ENCODE assay signal across 34 cellular contexts in genomic region chr10:91167406-91167805, GRCh38.
"Had no signal": no experiment of that assay in that cellular context is flagged by ENCODE, and none has a peak within 500 bp of the region (broad histone marks: within the 10 kb centered on the region; RNA-seq: fewer than 3 reads in every experiment).

No MANE protein-coding gene starts in this region.

- H3K27me3 Mint-ChIP-seq: activated B cell treated with CpG ODN at 0.5 μM for 24 hours; activated naive CD8-positive, alpha-beta T cell treated with anti-CD3 and anti-CD28 coated beads, Interleukin-2, amount 10 ng/mL, durations not matched to agents 7 days and 5 days; activated T-cell treated with anti-CD3 and anti-CD28 coated beads, Interleukin-2, amount 50 U/mL, for 24 hours had no signal

- H3K36me3 ChIP-seq: ascending aorta, cardiac muscle cell had no signal

- H3K27me3 ChIP-seq: ascending aorta had no signal

- ATAC-seq: Right ventricle myocardium inferior, SK-N-SH treated with all-trans-retinoic acid at 6 μM for 48 hours had no signal

- H3K27ac Mint-ChIP-seq: activated CD4-positive, alpha-beta memory T cell treated with anti-CD3 and anti-CD28 coated beads, Interleukin-2, amount 10 ng/mL, durations not matched to agents 7 days and 5 days; activated naive CD4-positive, alpha-beta T cell treated with anti-CD3 and anti-CD28 coated beads, Interleukin-2, amount 10 ng/mL, durations not matched to agents 7 days and 5 days; activated naive CD8-positive, alpha-beta T cell treated with anti-CD3 and anti-CD28 coated beads, Interleukin-2, amount 10 ng/mL, durations not matched to agents 7 days and 5 days; activated T-cell treated with anti-CD3 and anti-CD28 coated beads, Interleukin-2, amount 50 U/mL, for 24 hours; activated T-helper 1 cell treated with anti-CD3 and anti-CD28 coated beads, Interleukin-12 subunit alpha, Interleukin-12 subunit beta, Interleukin-2, Interleukin-4 antibody, amounts not matched to agents 30 ng/mL and 10 ng/mL and 1 ng/mL, durations not matched to agents 14 hours and 24 hours and 36 hours had no signal

- H3K27ac ChIP-seq: cardiac muscle cell, KMS-11, PC-9, RWPE1, VCaP had no signal

- H3K4me3 Mint-ChIP-seq: activated B cell treated with CpG ODN at 0.5 μM for 24 hours; activated CD4-positive, alpha-beta memory T cell treated with anti-CD3 and anti-CD28 coated beads, Interleukin-2, amount 10 ng/mL, durations not matched to agents 7 days and 5 days; activated naive CD4-positive, alpha-beta T cell treated with anti-CD3 and anti-CD28 coated beads, Interleukin-2, amount 10 ng/mL, durations not matched to agents 7 days and 5 days; activated naive CD8-positive, alpha-beta T cell treated with anti-CD3 and anti-CD28 coated beads, Interleukin-2, amount 10 ng/mL, durations not matched to agents 7 days and 5 days; activated T-cell treated with anti-CD3 and anti-CD28 coated beads, Interleukin-2, amount 50 U/mL, for 24 hours; activated T-helper 1 cell treated with anti-CD3 and anti-CD28 coated beads, Interleukin-12 subunit alpha, Interleukin-12 subunit beta, Interleukin-2, Interleukin-4 antibody, amounts not matched to agents 30 ng/mL and 10 ng/mL and 1 ng/mL, durations not matched to agents 14 hours and 24 hours and 36 hours had no signal

- H3K4me3 ChIP-seq: ascending aorta, cardiac muscle cell, PC-9 had no signal

- DNase-seq: activated B cell treated with CpG ODN at 0.5 μM for 24 hours; activated CD4-positive, alpha-beta memory T cell treated with anti-CD3 and anti-CD28 coated beads, Interleukin-2, amount 10 ng/mL, durations not matched to agents 7 days and 5 days; activated CD4-positive, alpha-beta T cell treated with anti-CD3 and anti-CD28 coated beads for 48 hours; activated CD4-positive, CD25-positive, alpha-beta regulatory T cell treated with anti-CD3 and anti-CD28 coated beads, Interleukin-2, amount 50 U/mL, for 72 hours; activated effector memory CD4-positive, alpha-beta T cell treated with Interleukin-2 at 50 U/mL for 16 hours; activated naive CD4-positive, alpha-beta T cell treated with anti-CD3 and anti-CD28 coated beads, Interleukin-2, amount 10 ng/mL, durations not matched to agents 7 days and 5 days; activated naive CD8-positive, alpha-beta T cell treated with anti-CD3 and anti-CD28 coated beads, Interleukin-2, amount 10 ng/mL, durations not matched to agents 7 days and 5 days; activated T-cell treated with anti-CD3 and anti-CD28 coated beads, Interleukin-2, amount 50 U/mL, for 24 hours; amygdala; MM.1S; MV-4-11; NCI-H1092; NCI-H1436 treated with DMSO at 0.1 percent for 48 hours; NCI-H1694 treated with DMSO at 0.1 percent for 48 hours; NCI-H2029; NCI-H2107; NCI-H2171; NCI-H510A; NCI-H526; NCI-H748 treated with DMSO at 0.1 percent for 48 hours; NK-92 treated with Interleukin-12 subunit alpha and Interleukin-12 subunit beta, amount 100 ng/mL, for 24 hours; PC-9; SIG-M5; T-helper 1 cell; T-helper 2 cell; T-helper 9 cell had no signal

- H3K9me3 ChIP-seq: ascending aorta had no signal
